Comparison of ENCODE assay signal across 21 cellular contexts in genomic region chr10:26802527-26802926, GRCh38. TPM values are rescaled to one million over a fixed set of nuclear protein-coding genes. Genes with fewer than 3 reads are reported as not detected.
DNase-seq lines count a peak whose midpoint lies in the region; ATAC-seq and TF ChIP-seq lines count a peak whose summit lies in the region.
"Had no signal": no experiment of that assay in that cellular context is flagged by ENCODE, and none has a peak within 500 bp of the region (broad histone marks: within the 10 kb centered on the region; RNA-seq: fewer than 3 reads in every experiment).

No MANE protein-coding gene starts in this region.

- no peaks in the 10 kb centered on the region for H3K9me3 Mint-ChIP-seq in effector memory CD8-positive, alpha-beta T cell
- peaks cover 9% of the 10 kb centered on the region for H3K9me3 Mint-ChIP-seq in progenitor cell of endocrine pancreas (ENCODE audit: low read depth)

- DNase-seq in NCI-H748 (lab: John Stamatoyannopoulos, UW; ENCODE audit: unreplicated experiment) (peak; percentile 2), NCI-H748 treated with DMSO at 0.1 percent for 48 hours (lab: John Stamatoyannopoulos, UW) (no peak), progenitor cell of endocrine pancreas (ENCODE audit: low spot score, unreplicated experiment) (no peak), NCI-H1436 treated with DMSO at 0.1 percent for 48 hours (lab: John Stamatoyannopoulos, UW) (no peak), NCI-H526 treated with DMSO at 0.1 percent for 48 hours (lab: John Stamatoyannopoulos, UW) (no peak), osteoblast (ENCODE audit: insufficient read length, low spot score, missing footprints) (no peak)
- DNase-seq in effector memory CD8-positive, alpha-beta T cell = no peak
- DNase-seq: activated CD8-positive, alpha-beta memory T cell treated with anti-CD3 and anti-CD28 coated beads, Interleukin-2, amount 50 U/mL, for 4 hours; activated gamma-delta T cell treated with Interleukin-2 at 50 U/mL for 16 hours; anterior cingulate cortex; caudate nucleus; effector CD8-positive, alpha-beta T cell; EL; MG63; NCI-H1694; retina; T-helper 2 cell; uterus had no signal

- H3K36me3 ChIP-seq in OCI-LY1 (ENCODE audit: insufficient read depth, low read length) (peaks cover 11% of the 10 kb centered on the region; the same call in 1 of the 2 replicates), osteoblast (ENCODE audit: insufficient read depth, low read length) (no peaks in the 10 kb centered on the region)
- H3K36me3 ChIP-seq: MG63, uterus had no signal

- peak overlapping the region; percentile 70 for H3K9ac ChIP-seq in OCI-LY1 (ENCODE audit: low read length)

- H3K9me3 ChIP-seq in OCI-LY1 (ENCODE audit: low read length) (0 out of 2 replicates have a peak, but pooled peaks cover under 1% of the 10 kb centered on the region), osteoblast (ENCODE audit: low read depth, low read length) (no peaks in the 10 kb centered on the region)
- H3K9me3 ChIP-seq: MG63, uterus had no signal

- no peaks in the 10 kb centered on the region for H3K27me3 Mint-ChIP-seq in effector memory CD8-positive, alpha-beta T cell
- no peaks in the 10 kb centered on the region for H3K27me3 Mint-ChIP-seq in progenitor cell of endocrine pancreas

- H3K4me1 ChIP-seq in OCI-LY1 (ENCODE audit: insufficient read depth, low read length, severe bottlenecking) = peaks cover 100% of the 10 kb centered on the region
- H3K4me1 ChIP-seq in osteoblast (ENCODE audit: insufficient read depth, low read length) = peaks cover 8% of the 10 kb centered on the region
- H3K4me1 ChIP-seq: uterus had no signal

- H3K79me2 ChIP-seq in OCI-LY1 (ENCODE audit: insufficient read depth, low read length) (peaks cover 79% of the 10 kb centered on the region), osteoblast (ENCODE audit: insufficient read depth, low read length) (peaks cover 96% of the 10 kb centered on the region)

- H3K4me1 Mint-ChIP-seq in effector memory CD8-positive, alpha-beta T cell (ENCODE audit: low read depth in 2 of 2) = peaks cover 63 to 80% of the 10 kb centered on the region in 2 donors
- peaks cover 38% of the 10 kb centered on the region for H3K4me1 Mint-ChIP-seq in progenitor cell of endocrine pancreas (ENCODE audit: low read depth)

- peak overlapping the region; percentile 24 to 41 for H3K4me3 Mint-ChIP-seq in effector memory CD8-positive, alpha-beta T cell
- no peak overlapping the region for H3K4me3 Mint-ChIP-seq in progenitor cell of endocrine pancreas (ENCODE audit: low read depth)

- H3F3A ChIP-seq in OCI-LY1 (ENCODE audit: insufficient read depth, low read length) = peaks cover 5% of the 10 kb centered on the region

- no peak for ATAC-seq in effector memory CD8-positive, alpha-beta T cell (replicated peaks)
- ATAC-seq: left lobe of liver had no signal

- no peaks in the 10 kb centered on the region for H4K20me1 ChIP-seq in OCI-LY1 (ENCODE audit: insufficient read depth, low read length)
- H4K20me1 ChIP-seq in osteoblast (ENCODE audit: insufficient read depth, low read length) = peaks cover 48% of the 10 kb centered on the region

- H2AFZ ChIP-seq in OCI-LY1 (ENCODE audit: low read length) (no peak overlapping the region), osteoblast (ENCODE audit: low read length) (no peak overlapping the region)

- no peaks in the 10 kb centered on the region for H3K9me2 ChIP-seq in OCI-LY1 (ENCODE audit: low read depth, low read length)

- H3K4me2 ChIP-seq in OCI-LY1 (ENCODE audit: low read length) = peak overlapping the region; percentile 62
- no peak overlapping the region for H3K4me2 ChIP-seq in osteoblast (ENCODE audit: insufficient read depth, low read length)

- H3K27me3 ChIP-seq in OCI-LY1 (ENCODE audit: insufficient read depth, low read length) = no peaks in the 10 kb centered on the region
- no peaks in the 10 kb centered on the region for H3K27me3 ChIP-seq in osteoblast (ENCODE audit: insufficient read depth, low read length)
- H3K27me3 ChIP-seq: MG63, uterus had no signal

- peaks cover 30% of the 10 kb centered on the region for H3K36me3 Mint-ChIP-seq in effector memory CD8-positive, alpha-beta T cell (ENCODE audit: insufficient read depth)
- peaks cover 8% of the 10 kb centered on the region for H3K36me3 Mint-ChIP-seq in progenitor cell of endocrine pancreas (ENCODE audit: insufficient read depth)

- no peak for TF ChIP-seq CTCF in OCI-LY1 (IDR thresholded peaks at IDR 0.05; ENCODE audit: low read length)
- TF ChIP-seq CTCF in progenitor cell of endocrine pancreas (IDR thresholded peaks at IDR 0.05; ENCODE audit: unreplicated experiment) = no peak
- TF ChIP-seq CTCF in osteoblast (IDR thresholded peaks at IDR 0.05; ENCODE audit: extremely low read depth, low read depth, low read length) = no peak

- peak overlapping the region; percentile 3 to 18 for H3K27ac Mint-ChIP-seq in effector memory CD8-positive, alpha-beta T cell
- H3K27ac Mint-ChIP-seq in progenitor cell of endocrine pancreas = peak overlapping the region; percentile 41

- H3K27ac ChIP-seq in OCI-LY1 (ENCODE audit: low read depth, low read length, poor library complexity, severe bottlenecking) (peak overlapping the region; percentile 100), osteoblast (ENCODE audit: low read depth, low read length) (no peak overlapping the region)
- H3K27ac ChIP-seq: 22Rv1, uterus had no signal

- H3K4me3 ChIP-seq in OCI-LY1 (ENCODE audit: low read depth, low read length, poor library complexity, severe bottlenecking) (peak overlapping the region; percentile 9), osteoblast (ENCODE audit: insufficient read depth, low read length) (no peak overlapping the region)
- H3K4me3 ChIP-seq: MG63, uterus had no signal

RNA-seq across cellular contexts. Expression of gene ABI1, which starts 58.2 kb away (rescaled TPM):
- total RNA-seq in progenitor cell of endocrine pancreas = 48.2 and 50.5 TPM in 2 replicates
- total RNA-seq in osteoblast = 71.7 and 76.9 TPM in 2 replicates
